13 cellular contexts compared by ENCODE assay signal in the genomic region with DNA sequence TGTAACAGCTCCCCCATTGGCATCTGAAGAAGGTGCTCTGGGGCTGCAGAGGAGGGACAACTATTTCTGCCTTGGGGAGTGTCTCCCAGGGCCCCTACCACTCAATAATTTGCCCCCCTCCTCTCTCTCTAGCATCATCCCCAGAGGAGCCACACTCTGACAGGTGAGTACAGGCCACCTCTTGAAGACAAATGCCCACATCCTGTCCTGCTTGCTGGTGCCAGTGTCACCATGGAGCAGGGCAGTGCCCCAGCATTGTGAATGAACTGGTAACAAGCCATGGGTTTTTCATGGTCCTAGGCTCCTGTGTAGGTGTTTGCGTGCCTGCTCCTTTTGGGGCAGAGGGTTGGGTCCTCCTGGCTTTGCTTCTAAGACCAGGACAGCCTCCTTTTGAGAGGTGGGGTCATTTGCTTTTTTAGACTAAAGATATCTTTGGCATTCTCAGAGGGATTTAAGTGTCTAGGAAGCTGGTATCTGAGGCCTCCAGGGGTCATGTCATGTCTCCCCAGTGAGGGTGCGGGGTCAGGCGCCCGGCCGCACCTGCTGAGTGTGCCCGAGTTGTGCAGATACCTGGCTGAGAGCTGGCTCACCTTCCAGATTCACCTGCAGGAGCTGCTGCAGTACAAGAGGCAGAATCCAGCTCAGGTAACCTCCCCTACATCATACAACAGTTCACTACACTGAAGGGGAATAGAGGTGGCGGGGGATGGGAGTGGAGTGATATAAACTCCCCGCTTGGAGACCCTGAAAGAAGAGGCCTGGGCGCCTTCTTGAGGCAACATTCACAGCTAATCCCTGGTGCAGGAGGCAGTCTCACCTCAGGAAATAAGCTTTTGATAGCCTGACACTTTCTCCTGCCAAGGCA. TPM values are rescaled to one million over a fixed set of nuclear protein-coding genes. Genes with fewer than 3 reads are reported as not detected.
DNase-seq lines count a peak whose midpoint lies in the region; ATAC-seq, FAIRE-seq and TF ChIP-seq lines count a peak whose summit lies in the region.
"Had no signal": no experiment of that assay in that cellular context is flagged by ENCODE, and none has a peak within 500 bp of the region (broad histone marks: within the 10 kb centered on the region; RNA-seq: fewer than 3 reads in every experiment).

No MANE protein-coding gene starts in this region.

- DNase-seq in A549 (ENCODE audit: low read depth in 1 of 2, low spot score in 1 of 2) (no peak), mesenchymal stem cell (no peak), iPS-NIHi11 (ENCODE audit: low spot score) (no peak), GM13976 (ENCODE audit: low spot score) (no peak)
- DNase-seq: activated gamma-delta T cell treated with Interleukin-2 at 50 U/mL for 16 hours, DMS 273 treated with DMSO at 0.1 percent for 48 hours, left colon, NCI-H524 treated with DMSO at 0.1 percent for 48 hours had no signal

- H2BK5ac ChIP-seq in mesenchymal stem cell (ENCODE audit: low read depth, low read length, poor library complexity, severe bottlenecking): no peak overlapping the region

- H3F3A ChIP-seq in DOHH2 (ENCODE audit: control insufficient read depth, insufficient read depth): peaks cover 14% of the 10 kb centered on the region

- no peaks in the 10 kb centered on the region for H3K9me3 Mint-ChIP-seq in activated naive CD8-positive, alpha-beta T cell (ENCODE audit: low read depth)

- H3K18ac ChIP-seq in mesenchymal stem cell (ENCODE audit: low read depth in 1 of 2, low read length in 2 of 2): no peak overlapping the region

- 95% methylated on average over 9 of the region's 9 CpGs for WGBS in A549 (ENCODE audit: missing lambda C conversion rate)
- WGBS in mesenchymal stem cell: over 99% methylated on average over 9 of the region's 9 CpGs

- H3K4me3 ChIP-seq in A549 (no peak overlapping the region), DOHH2 (ENCODE audit: low read length) (peak overlapping the region; percentile 96), mesenchymal stem cell (ENCODE audit: insufficient read depth in 1 of 2, low read depth in 1 of 2, low read length in 2 of 2) (peak overlapping the region in 1 of 2 experiments; percentile 99)

- TF ChIP-seq RAD21 in A549 (conservative IDR thresholded peaks at IDR 0.05 in 1 of 2, IDR thresholded peaks at IDR 0.05 in 1 of 2): no peak

- H2BK15ac ChIP-seq in mesenchymal stem cell (ENCODE audit: low read depth, poor library complexity, severe bottlenecking): no peak overlapping the region

- no peak overlapping the region for H3K23ac ChIP-seq in mesenchymal stem cell (ENCODE audit: low read length in 2 of 2)

- H3K27ac ChIP-seq in A549 (no peak overlapping the region), DOHH2 (ENCODE audit: low read depth, low read length) (no peak overlapping the region), mesenchymal stem cell (ENCODE audit: low read length, poor library complexity, severe bottlenecking) (no peak overlapping the region)

- H3K4ac ChIP-seq in mesenchymal stem cell (ENCODE audit: low read depth in 1 of 2, low read length in 2 of 2): no peak overlapping the region

- H4K20me1 ChIP-seq in DOHH2 (ENCODE audit: control insufficient read depth, insufficient read depth, low read depth, low read length): 0 out of 2 replicates have a peak, but pooled peaks cover 5% of the 10 kb centered on the region

- H3K4me1 ChIP-seq in A549 (peaks cover 15% of the 10 kb centered on the region), DOHH2 (ENCODE audit: control insufficient read depth, low read length) (peaks cover 28% of the 10 kb centered on the region), mesenchymal stem cell (ENCODE audit: control insufficient read depth, insufficient read depth, low read depth, low read length) (peaks cover 12% of the 10 kb centered on the region)

- CTCF ChIA-PET in A549 (lab: Yijun Ruan, JAX): interaction anchor here (0.6 to 4.0 kb wide), 9 partner anchors 14 to 182 kb away, joined by 3 to 24 read pairs (median 4); a partner anchor contains a TSS

- H3K79me1 ChIP-seq in mesenchymal stem cell (replicated peaks; ENCODE audit: low read length, poor library complexity, severe bottlenecking): peaks cover 34% of the 10 kb centered on the region

- H3K36me3 ChIP-seq in DOHH2 (ENCODE audit: control insufficient read depth, low read length) (peaks cover 72% of the 10 kb centered on the region), mesenchymal stem cell (ENCODE audit: control insufficient read depth in 1 of 2, insufficient read depth in 2 of 2, low read depth in 1 of 2, low read length in 2 of 2) (peaks cover 46 to 58% of the 10 kb centered on the region in 2 experiments)

- H3K27ac Mint-ChIP-seq in activated naive CD8-positive, alpha-beta T cell: no peak overlapping the region

- H2AK5ac ChIP-seq in mesenchymal stem cell (ENCODE audit: low read length, severe bottlenecking): no peak overlapping the region

- H3K9me2 ChIP-seq in DOHH2 (replicated peaks; ENCODE audit: control insufficient read depth, low read length): no peaks in the 10 kb centered on the region

- H3K14ac ChIP-seq in mesenchymal stem cell (ENCODE audit: low read length in 2 of 2): no peak overlapping the region

- H3K4me2 ChIP-seq in A549: peak overlapping the region; percentile 97
- H3K4me2 ChIP-seq in DOHH2 (ENCODE audit: low read length): peak overlapping the region; percentile 84
- H3K4me2 ChIP-seq in mesenchymal stem cell (ENCODE audit: low read length, poor library complexity, severe bottlenecking): no peak overlapping the region

- no peak overlapping the region for H4K8ac ChIP-seq in mesenchymal stem cell (ENCODE audit: low read length)

- no peak overlapping the region for H2AFZ ChIP-seq in mesenchymal stem cell (ENCODE audit: low read depth, low read length)

- no peak overlapping the region for H2BK12ac ChIP-seq in mesenchymal stem cell (ENCODE audit: low read length in 2 of 2)

- H3K4me3 Mint-ChIP-seq in activated naive CD8-positive, alpha-beta T cell: peak overlapping the region; percentile 88

- H3K9me3 ChIP-seq in A549 (no peaks in the 10 kb centered on the region), DOHH2 (ENCODE audit: control insufficient read depth, insufficient read depth, low read length) (no peaks in the 10 kb centered on the region), mesenchymal stem cell (ENCODE audit: control insufficient read depth, low read length) (no peaks in the 10 kb centered on the region)

- TF ChIP-seq EP300 in A549 (IDR thresholded peaks at IDR 0.05): no peak

- no peak for TF ChIP-seq POLR2A in A549 (IDR thresholded peaks at IDR 0.05; ENCODE audit: low read length)

- peak overlapping the region; percentile 99 for H3K9ac ChIP-seq in mesenchymal stem cell (ENCODE audit: low read length)

- no peaks in the 10 kb centered on the region for H3K27me3 ChIP-seq in DOHH2 (ENCODE audit: control insufficient read depth, low read length)
- no peaks in the 10 kb centered on the region for H3K27me3 ChIP-seq in mesenchymal stem cell (ENCODE audit: control insufficient read depth in 1 of 2, insufficient read depth in 1 of 2, low read length in 2 of 2)

- H3K36me3 Mint-ChIP-seq in activated naive CD8-positive, alpha-beta T cell: no peaks in the 10 kb centered on the region

- no peak for FAIRE-seq in A549 (lab: Jason Lieb, UNC)
- FAIRE-seq: GM18507 had no signal

- TF ChIP-seq CTCF in A549 (IDR thresholded peaks at IDR 0.05): no peak
- TF ChIP-seq CTCF in DOHH2 (IDR thresholded peaks at IDR 0.05; ENCODE audit: low read depth, low read length, poor library complexity, severe bottlenecking): no peak
- TF ChIP-seq CTCF in GM13976 (IDR thresholded peaks at IDR 0.05; ENCODE audit: borderline replicate concordance, control extremely low read depth, extremely low read depth, insufficient read depth, missing control alignments): no peak

- no peaks in the 10 kb centered on the region for H3K27me3 Mint-ChIP-seq in activated naive CD8-positive, alpha-beta T cell

- H4K91ac ChIP-seq in mesenchymal stem cell (ENCODE audit: low read length): no peak overlapping the region

- in situ Hi-C loops in GM13976 (cut with MboI; ENCODE audit: low sequenced_read_pairs, unreplicated experiment): no loop called here

- POLR2A ChIA-PET in A549 (lab: Yijun Ruan, JAX): interaction anchor here (1.0 kb wide), 1 partner anchor 27 kb away, joined by 9 read pairs; a partner anchor contains a TSS

- ATAC-seq in A549 (no peak), GM18909 (IDR thresholded peaks at IDR 0.05; ENCODE audit: poor library complexity, unreplicated experiment) (no peak), GM18868 (IDR thresholded peaks at IDR 0.05; ENCODE audit: unreplicated experiment) (no peak)
- ATAC-seq: left colon had no signal

- peaks cover 41% of the 10 kb centered on the region for H3K79me2 ChIP-seq in DOHH2 (ENCODE audit: control insufficient read depth, low read length)

- H2BK120ac ChIP-seq in mesenchymal stem cell (ENCODE audit: low read depth, low read length): no peak overlapping the region

- peaks cover 56% of the 10 kb centered on the region for H3K4me1 Mint-ChIP-seq in activated naive CD8-positive, alpha-beta T cell (ENCODE audit: low read depth)

RNA-seq across cellular contexts. Expression of a gene that starts 1.8 kb away (rescaled TPM):
- polyA plus RNA-seq in A549 (2011; rRNA removed) (67.5 and 83.2 TPM in 2 replicates), A549 (2017; fragmentation: RNase III; extraction: RNeasy Plus Mini Kit Qiagen cat#74134 plus additional on column Dnase treatment) (42.7 to 53.3 TPM (median 52.8 TPM) in 3 replicates)
- polyA plus RNA-seq in A549 (2012; cell fraction: cytosol; rRNA removed): 48.2 and 58.2 TPM in 2 replicates
- polyA plus RNA-seq in A549 (2012; cell fraction: nucleus; rRNA removed): 60.7 and 75.4 TPM in 2 replicates
- polyA minus RNA-seq in A549 (2011; rRNA and poly(A)+ RNA removed): 105 and 129 TPM in 2 replicates
- polyA plus RNA-seq in mesenchymal stem cell (2013, experiment 1 of 2): 46.4 TPM
- 44.6 TPM for polyA plus RNA-seq in mesenchymal stem cell (2013, experiment 2 of 2)

RNA-seq across cellular contexts. Expression of a gene that starts 3.1 kb away (rescaled TPM):
- polyA plus RNA-seq in A549 (2011; rRNA removed) (22.1 and 27.6 TPM in 2 replicates), A549 (2017; fragmentation: RNase III; extraction: RNeasy Plus Mini Kit Qiagen cat#74134 plus additional on column Dnase treatment) (22.4 to 24.0 TPM (median 23.6 TPM) in 3 replicates)
- polyA plus RNA-seq in A549 (2012; cell fraction: cytosol; rRNA removed): 41.0 and 41.2 TPM in 2 replicates
- 83.3 and 89.3 TPM in 2 replicates for polyA plus RNA-seq in A549 (2012; cell fraction: nucleus; rRNA removed)
- polyA minus RNA-seq in A549 (2011; rRNA and poly(A)+ RNA removed): 12.2 and 14.7 TPM in 2 replicates
- polyA plus RNA-seq in mesenchymal stem cell (2013, experiment 1 of 2): 23.5 TPM
- polyA plus RNA-seq in mesenchymal stem cell (2013, experiment 2 of 2): 22.7 TPM

RNA-seq across cellular contexts. Expression of a gene that starts 10.0 kb away (rescaled TPM):
- polyA plus RNA-seq in A549 (2011; rRNA removed) (0.39 and 0.66 TPM in 2 replicates), A549 (2017; fragmentation: RNase III; extraction: RNeasy Plus Mini Kit Qiagen cat#74134 plus additional on column Dnase treatment) (0.80 to 0.90 TPM (median 0.83 TPM) in 3 replicates)
- 0.17 and 0.23 TPM in 2 replicates for polyA plus RNA-seq in A549 (2012; cell fraction: cytosol; rRNA removed)
- 2.7 and 3.2 TPM in 2 replicates for polyA plus RNA-seq in A549 (2012; cell fraction: nucleus; rRNA removed)
- 1.1 TPM in 2 replicates for polyA minus RNA-seq in A549 (2011; rRNA and poly(A)+ RNA removed)
- 0.25 TPM for polyA plus RNA-seq in mesenchymal stem cell (2013, experiment 1 of 2)
- 0.25 TPM for polyA plus RNA-seq in mesenchymal stem cell (2013, experiment 2 of 2)

RNA-seq across cellular contexts. Expression of a gene that starts 19.2 kb away (rescaled TPM):
- polyA plus RNA-seq in A549 (2011; rRNA removed) (31.8 and 34.7 TPM in 2 replicates), A549 (2017; fragmentation: RNase III; extraction: RNeasy Plus Mini Kit Qiagen cat#74134 plus additional on column Dnase treatment) (18.5 to 19.1 TPM (median 18.8 TPM) in 3 replicates)
- 16.2 and 22.3 TPM in 2 replicates for polyA plus RNA-seq in A549 (2012; cell fraction: cytosol; rRNA removed)
- 7.5 and 9.9 TPM in 2 replicates for polyA plus RNA-seq in A549 (2012; cell fraction: nucleus; rRNA removed)
- polyA minus RNA-seq in A549 (2011; rRNA and poly(A)+ RNA removed): 39.6 and 56.0 TPM in 2 replicates
- polyA plus RNA-seq in mesenchymal stem cell (2013, experiment 1 of 2): 11.8 TPM
- polyA plus RNA-seq in mesenchymal stem cell (2013, experiment 2 of 2): 11.1 TPM

RNA-seq across cellular contexts. Expression of a gene that starts 26.7 kb away (rescaled TPM):
- polyA plus RNA-seq in A549 (2011; rRNA removed) (29.1 and 30.3 TPM in 2 replicates), A549 (2017; fragmentation: RNase III; extraction: RNeasy Plus Mini Kit Qiagen cat#74134 plus additional on column Dnase treatment) (18.8 to 21.2 TPM (median 19.0 TPM) in 3 replicates)
- polyA plus RNA-seq in A549 (2012; cell fraction: cytosol; rRNA removed): 34.8 and 43.2 TPM in 2 replicates
- polyA plus RNA-seq in A549 (2012; cell fraction: nucleus; rRNA removed): 61.1 and 66.1 TPM in 2 replicates
- polyA minus RNA-seq in A549 (2011; rRNA and poly(A)+ RNA removed): 39.6 and 40.4 TPM in 2 replicates
- 24.7 TPM for polyA plus RNA-seq in mesenchymal stem cell (2013, experiment 1 of 2)
- 28.6 TPM for polyA plus RNA-seq in mesenchymal stem cell (2013, experiment 2 of 2)
